In genomic region chr15:89104172-89104564, GRCh38 we compare ENCODE assay signal across 16 cellular contexts. TPM values are rescaled to one million over a fixed set of nuclear protein-coding genes. Genes with fewer than 3 reads are reported as not detected.
DNase-seq lines count a peak whose midpoint lies in the region; ATAC-seq and TF ChIP-seq lines count a peak whose summit lies in the region.
"Had no signal": no experiment of that assay in that cellular context is flagged by ENCODE, and none has a peak within 500 bp of the region (broad histone marks: within the 10 kb centered on the region; RNA-seq: fewer than 3 reads in every experiment).

No MANE protein-coding gene starts in this region.

- H4K20me1 ChIP-seq in SK-N-SH (ENCODE audit: insufficient read depth), result no peaks in the 10 kb centered on the region
- H4K20me1 ChIP-seq in neural progenitor cell (ENCODE audit: low read depth), result no peaks in the 10 kb centered on the region

- ATAC-seq in SK-N-SH treated with all-trans-retinoic acid at 6 μM for 48 hours, result no peak

- no peak for TF ChIP-seq RAD21 in SK-N-SH (IDR thresholded peaks at IDR 0.05; ENCODE audit: low read length)

- WGBS in SK-N-SH (ENCODE audit: low lambda C conversion rate), result 98% methylated on average over 8 of the region's 9 CpGs

- no peak overlapping the region for H3K9ac ChIP-seq in SK-N-SH
- no peak overlapping the region for H3K9ac ChIP-seq in neural progenitor cell

- peaks cover 17% of the 10 kb centered on the region for H3K36me3 Mint-ChIP-seq in neural progenitor cell

- POLR2A ChIA-PET in SK-N-SH (lab: Yijun Ruan, JAX), result interaction anchor here (0.6 to 0.9 kb wide), 2 partner anchors 12 to 46 kb away, joined by 3 to 4 read pairs; no protein-coding TSS in a partner anchor

- H3K4me2 ChIP-seq in SK-N-SH (peak overlapping the region; percentile 65; the same call in 1 of the 2 replicates), neural progenitor cell (no peak overlapping the region)

- H3K4me3 ChIP-seq in SK-N-SH (ENCODE audit: low read depth in 2 of 2, low read length in 1 of 2) (no peak overlapping the region), neutrophil (ENCODE audit: low read depth in 1 of 2, low read length in 1 of 2) (no peak overlapping the region), uterus (no peak overlapping the region), neural progenitor cell (no peak overlapping the region)
- H3K4me3 ChIP-seq: SK-N-MC had no signal

- H3K36me3 ChIP-seq in SK-N-SH (replicated peaks in 1 of 2; ENCODE audit: control insufficient read depth in 1 of 2, insufficient read depth in 2 of 2, low read length in 1 of 2), result peaks cover 0 to 8% of the 10 kb centered on the region in 2 experiments
- H3K36me3 ChIP-seq in neutrophil, result peaks cover 49% of the 10 kb centered on the region
- no peaks in the 10 kb centered on the region for H3K36me3 ChIP-seq in uterus
- H3K36me3 ChIP-seq in neural progenitor cell, result no peaks in the 10 kb centered on the region

- intact Hi-C loops in uterus (cut with DNase I; ENCODE audit: low total_unique reads), result no loop called here

- H3K27ac ChIP-seq in SK-N-SH (ENCODE audit: low read depth in 2 of 2, low read length in 1 of 2) (peak overlapping the region; percentile 76 to 94), neutrophil (peak overlapping the region; percentile 61), uterus (peak overlapping the region; percentile 81 to 88), neural progenitor cell (no peak overlapping the region)
- H3K27ac ChIP-seq: 22Rv1, SK-N-MC had no signal

- no peak overlapping the region for H3K4me3 Mint-ChIP-seq in neural progenitor cell
- H3K4me3 Mint-ChIP-seq: activated naive CD8-positive, alpha-beta T cell had no signal

- no peak for TF ChIP-seq EP300 in SK-N-SH (IDR thresholded peaks at IDR 0.05; ENCODE audit: borderline replicate concordance in 1 of 2, low read depth in 1 of 2, low read length in 1 of 2)

- H3K9me2 ChIP-seq in SK-N-SH, result no peaks in the 10 kb centered on the region

- H3K27me3 ChIP-seq in SK-N-SH (ENCODE audit: insufficient read depth) (no peaks in the 10 kb centered on the region), neutrophil (no peaks in the 10 kb centered on the region), uterus (no peaks in the 10 kb centered on the region), neural progenitor cell (no peaks in the 10 kb centered on the region)

- H3F3A ChIP-seq in SK-N-SH (replicated peaks; ENCODE audit: insufficient read depth) (peaks cover 37% of the 10 kb centered on the region), neural progenitor cell (ENCODE audit: low read depth) (no peaks in the 10 kb centered on the region)

- TF ChIP-seq POLR2A in uterus (IDR thresholded peaks at IDR 0.05), result no peak

- H3K27ac Mint-ChIP-seq in neural progenitor cell, result no peak overlapping the region
- H3K27ac Mint-ChIP-seq: activated naive CD8-positive, alpha-beta T cell had no signal

- H3K4me1 ChIP-seq in SK-N-SH (ENCODE audit: control insufficient read depth in 1 of 2, insufficient read depth in 2 of 2, low read depth in 1 of 2, low read length in 1 of 2) (peaks cover 45 to 55% of the 10 kb centered on the region in 2 experiments), neutrophil (ENCODE audit: control insufficient read depth in 1 of 2, insufficient read depth in 1 of 2, low read depth in 1 of 2, low read length in 1 of 2) (peaks cover 27 to 53% of the 10 kb centered on the region in 2 experiments), uterus (peaks cover 18 to 30% of the 10 kb centered on the region in 2 donors), neural progenitor cell (no peaks in the 10 kb centered on the region)

- H2AFZ ChIP-seq in SK-N-SH (ENCODE audit: low read depth), result no peak overlapping the region
- H2AFZ ChIP-seq in neural progenitor cell (replicated peaks), result no peak overlapping the region

- no peaks in the 10 kb centered on the region for H3K9me3 ChIP-seq in SK-N-SH
- H3K9me3 ChIP-seq in neutrophil, result no peaks in the 10 kb centered on the region
- no peaks in the 10 kb centered on the region for H3K9me3 ChIP-seq in uterus
- H3K9me3 ChIP-seq in neural progenitor cell (ENCODE audit: low read depth), result no peaks in the 10 kb centered on the region

- no peak for DNase-seq in SK-N-SH
- peak; percentile 49 for DNase-seq in fibroblast of peridontal ligament (ENCODE audit: extremely low read depth)
- DNase-seq in uterus, result peak; percentile 55 to 70
- DNase-seq in NCI-H1417 treated with DMSO at 0.1 percent for 48 hours (lab: John Stamatoyannopoulos, UW), result no peak
- DNase-seq in neural progenitor cell (ENCODE audit: low spot score), result no peak
- no peak for DNase-seq in SW480 (ENCODE audit: low spot score)
- DNase-seq: activated CD4-positive, alpha-beta T cell treated with anti-CD3 and anti-CD28 coated beads, Interleukin-2, amount 50 U/mL, for 1 hour; DMS79 treated with DMSO at 0.1 percent for 48 hours; Karpas-422; NCI-H446 treated with DMSO at 0.1 percent for 48 hours; stimulated activated CD4-positive, alpha-beta T cell treated with anti-CD3 and anti-CD28 coated beads, Interleukin-12 subunit alpha, Interleukin-12 subunit beta, amount 100 ng/mL, for 4 hours had no signal

- CTCF ChIA-PET in SK-N-SH (lab: Yijun Ruan, JAX), result interaction anchor here (0.8 to 3.8 kb wide), 5 partner anchors 10 to 47 kb away, joined by 3 to 22 read pairs (median 4); no protein-coding TSS in a partner anchor

- H3K79me2 ChIP-seq in SK-N-SH (ENCODE audit: insufficient read depth), result peaks cover 76% of the 10 kb centered on the region; the same call in 1 of the 2 replicates
- no peaks in the 10 kb centered on the region for H3K79me2 ChIP-seq in neural progenitor cell (ENCODE audit: low read depth)

- H3K9me3 Mint-ChIP-seq in neural progenitor cell, result no peaks in the 10 kb centered on the region

- TF ChIP-seq CTCF in SK-N-SH (IDR thresholded peaks at IDR 0.05) (no peak), neutrophil (IDR thresholded peaks at IDR 0.05) (no peak), uterus (IDR thresholded peaks at IDR 0.05) (no peak), neural progenitor cell (IDR thresholded peaks at IDR 0.05) (no peak)

- no peaks in the 10 kb centered on the region for H3K4me1 Mint-ChIP-seq in neural progenitor cell

- H3K27me3 Mint-ChIP-seq in neural progenitor cell (ENCODE audit: insufficient read depth, low read depth), result peaks cover under 1% of the 10 kb centered on the region
- H3K27me3 Mint-ChIP-seq: activated naive CD8-positive, alpha-beta T cell had no signal

TF ChIP-seq in SK-N-SH, 30 proteins besides CTCF, POLR2A, EP300 and RAD21:
- TF ChIP-seq POLR2AphosphoS5 (IDR thresholded peaks at IDR 0.05; ENCODE audit: low read depth, low read length), result no peak
TF ChIP-seq in SK-N-SH: peak in this region for 0.

TF ChIP-seq in SK-N-SH treated with all-trans-retinoic acid at 6 μM for 48 hours, 23 proteins besides CTCF, POLR2A, EP300 and RAD21:
- TF ChIP-seq ZNF8 (CRISPR knock-in tag; IDR thresholded peaks at IDR 0.05), result no peak
- no peak for TF ChIP-seq RARB (CRISPR knock-in tag; IDR thresholded peaks at IDR 0.05)
- TF ChIP-seq GLIS3 (CRISPR knock-in tag; IDR thresholded peaks at IDR 0.05), result no peak
- TF ChIP-seq ISL1 (CRISPR knock-in tag; IDR thresholded peaks at IDR 0.05), result no peak
- TF ChIP-seq CREB5 (CRISPR knock-in tag; IDR thresholded peaks at IDR 0.05; ENCODE audit: low read depth), result no peak
- no peak for TF ChIP-seq ARNTL (CRISPR knock-in tag; IDR thresholded peaks at IDR 0.05; ENCODE audit: borderline replicate concordance, low read depth)
- no peak for TF ChIP-seq ZC3H10 (CRISPR knock-in tag; IDR thresholded peaks at IDR 0.05)
- TF ChIP-seq ZNF565 (CRISPR knock-in tag; conservative IDR thresholded peaks at IDR 0.05; ENCODE audit: low read depth), result no peak
- no peak for TF ChIP-seq TSHZ2 (CRISPR knock-in tag; IDR thresholded peaks at IDR 0.05)
- no peak for TF ChIP-seq ESRRG (CRISPR knock-in tag; IDR thresholded peaks at IDR 0.05)
TF ChIP-seq in SK-N-SH treated with all-trans-retinoic acid at 6 μM for 48 hours: peak in this region for 0.

RNA-seq across cellular contexts. Expression of gene ABHD2, which starts 15.9 kb away (rescaled TPM):
- polyA plus RNA-seq in SK-N-SH (2012; rRNA removed), result 19.2 and 25.7 TPM in 2 replicates
- polyA plus RNA-seq in SK-N-SH (2012; cell fraction: cytosol; rRNA removed), result 12.3 and 17.4 TPM in 2 replicates
- polyA plus RNA-seq in SK-N-SH (2012; cell fraction: nucleus; rRNA removed), result 15.6 and 19.9 TPM in 2 replicates
- total RNA-seq in uterus, result 100 to 1,000 TPM in 1 of 4 donors, 10 to 100 TPM in 3; 27.4 to 117 (median 54.2) TPM
- 10.9 and 18.1 TPM in 2 replicates for total RNA-seq in neural progenitor cell (ENCODE audit: low replicate concordance)

Comparison
In these comparisons a context has a peak if more than half of its experiments do, and no peak if none do; other contexts are left out.
1. DNase-seq: peak in fibroblast of peridontal ligament (single experiment) and uterus (2 of 2); none in SK-N-SH (single experiment), NCI-H1417 treated with DMSO at 0.1 percent for 48 hours (single experiment), neural progenitor cell (single experiment) and SW480 (single experiment).